ENCODE assay signal across 20 cellular contexts in genomic region chr10:102515724-102516123, GRCh38.
"Had no signal": no experiment of that assay in that cellular context is flagged by ENCODE, and none has a peak within 500 bp of the region (broad histone marks: within the 10 kb centered on the region; RNA-seq: fewer than 3 reads in every experiment).

No MANE protein-coding gene starts in this region.

- H3K9me3 Mint-ChIP-seq: natural killer cell; neural crest cell; stimulated activated naive CD8-positive, alpha-beta T cell treated with anti-CD3 and anti-CD28 coated beads, Interleukin-15, amount 100 ng/mL, for 72 hours had no signal

- DNase-seq: dermis blood vessel endothelial cell; effector memory CD4-positive, alpha-beta T cell; foreskin keratinocyte; heart left ventricle; hippocampal formation; kidney glomerular epithelial cell; left colon; left ventricle myocardium superior; lower lobe of right lung; natural killer cell; pancreas; right lobe of liver; stimulated activated CD4-positive, alpha-beta T cell treated with anti-CD3 and anti-CD28 coated beads, Interleukin-4, amount 100 ng/mL, for 4 hours; stimulated activated naive CD4-positive, alpha-beta T cell; stimulated activated naive CD8-positive, alpha-beta T cell treated with anti-CD3 and anti-CD28 coated beads, Interleukin-15, amount 100 ng/mL, for 72 hours; thyroid gland; trophoblast cell had no signal

- H3K4me1 Mint-ChIP-seq: neural crest cell had no signal

- H3K27me3 Mint-ChIP-seq: progenitor cell of endocrine pancreas; stimulated activated naive CD8-positive, alpha-beta T cell treated with anti-CD3 and anti-CD28 coated beads, Interleukin-15, amount 100 ng/mL, for 72 hours had no signal

- H3K4me3 Mint-ChIP-seq: natural killer cell; neural crest cell; stimulated activated naive CD8-positive, alpha-beta T cell treated with anti-CD3 and anti-CD28 coated beads, Interleukin-15, amount 100 ng/mL, for 72 hours had no signal

- H3K27ac Mint-ChIP-seq: natural killer cell; progenitor cell of endocrine pancreas; stimulated activated naive CD8-positive, alpha-beta T cell treated with anti-CD3 and anti-CD28 coated beads, Interleukin-15, amount 100 ng/mL, for 72 hours had no signal

- H3K36me3 Mint-ChIP-seq: natural killer cell had no signal

- ATAC-seq: foreskin keratinocyte; gastroesophageal sphincter; heart left ventricle; left colon; left ventricle myocardium superior; natural killer cell; stimulated activated naive CD8-positive, alpha-beta T cell treated with anti-CD3 and anti-CD28 coated beads, Interleukin-15, amount 100 ng/mL, for 72 hours had no signal
